In genomic region chr5:131633830-131634229, GRCh38 we compare ENCODE assay signal across 8 cellular contexts. TPM values are rescaled to one million over a fixed set of nuclear protein-coding genes. Genes with fewer than 3 reads are reported as not detected.
A peak's percentile ranks its signal among the peaks of the same experiment; 100 is the strongest.
DNase-seq lines count a peak whose midpoint lies in the region; ATAC-seq and TF ChIP-seq lines count a peak whose summit lies in the region.

No MANE protein-coding gene starts in this region.

- intact Hi-C loops in activated B cell treated with CpG ODN at 0.5 μM for 24 hours (cut with micrococcal nuclease) = loop anchor here (2.0 to 10.0 kb wide), 8 partner anchors 37 to 777 kb away; partner anchors contain the start of gene LYRM7

- H3K27ac Mint-ChIP-seq in activated B cell treated with CpG ODN at 0.5 μM for 24 hours = peak overlapping the region; percentile 99

- no peaks in the 10 kb centered on the region for H3K9me3 ChIP-seq in subcutaneous abdominal adipose tissue (ENCODE audit: control insufficient read depth in 5 of 5, low read length in 5 of 5)

- DNase-seq in NCI-H82 (lab: John Stamatoyannopoulos, UW) (peak; percentile 3), NCI-H82 treated with DMSO at 0.1 percent for 48 hours (lab: John Stamatoyannopoulos, UW; ENCODE audit: unreplicated experiment) (no peak), activated B cell treated with CpG ODN at 0.5 μM for 24 hours (no peak), NCI-H1694 (lab: John Stamatoyannopoulos, UW) (no peak), NCI-H128 (lab: John Stamatoyannopoulos, UW; ENCODE audit: unreplicated experiment) (no peak)
- DNase-seq in stimulated activated naive CD4-positive, alpha-beta T cell (lab: John Stamatoyannopoulos, UW) = no peak

- H3K4me1 Mint-ChIP-seq in activated B cell treated with CpG ODN at 0.5 μM for 24 hours = peaks cover 43% of the 10 kb centered on the region

- no peaks in the 10 kb centered on the region for H3K9me3 Mint-ChIP-seq in activated B cell treated with CpG ODN at 0.5 μM for 24 hours

- ATAC-seq in activated B cell treated with CpG ODN at 0.5 μM for 24 hours (ENCODE audit: low read depth) = no peak

- no peak for TF ChIP-seq CTCF in activated B cell treated with CpG ODN at 0.5 μM for 24 hours (IDR thresholded peaks at IDR 0.05)

- no peak overlapping the region for H3K27ac ChIP-seq in subcutaneous abdominal adipose tissue (ENCODE audit: low read depth, low read length)

- POLR2A ChIA-PET in activated B cell treated with CpG ODN at 0.5 μM for 24 hours (lab: Charles Lee) = interaction anchor here (0.6 to 2.1 kb wide), 3 partner anchors 13 to 194 kb away, joined by 3 to 9 read pairs (median 9); no protein-coding TSS in a partner anchor

- peaks cover 10 to 31% (median 21%) of the 10 kb centered on the region in 5 donors for H3K4me1 ChIP-seq in subcutaneous abdominal adipose tissue (ENCODE audit: control insufficient read depth in 5 of 5, insufficient read depth in 5 of 5, low read length in 5 of 5)

- no peaks in the 10 kb centered on the region for H3K27me3 Mint-ChIP-seq in activated B cell treated with CpG ODN at 0.5 μM for 24 hours

- peaks cover 23% of the 10 kb centered on the region for H3K36me3 Mint-ChIP-seq in activated B cell treated with CpG ODN at 0.5 μM for 24 hours (ENCODE audit: low read depth)

- H3K36me3 ChIP-seq in subcutaneous abdominal adipose tissue (ENCODE audit: control insufficient read depth in 5 of 5, insufficient read depth in 5 of 5, low read length in 5 of 5) = no peaks in the 10 kb centered on the region

- H3K9ac ChIP-seq in subcutaneous abdominal adipose tissue (ENCODE audit: low read length in 5 of 5) = peak overlapping the region in 4 of 5 donors; percentile 89 to 98 (median 94)

- CTCF ChIA-PET in activated B cell treated with CpG ODN at 0.5 μM for 24 hours (lab: Charles Lee) = interaction anchor here (1.5 kb wide), 1 partner anchor 44 kb away, joined by 4 read pairs; no protein-coding TSS in a partner anchor

- no peaks in the 10 kb centered on the region for H3K27me3 ChIP-seq in subcutaneous abdominal adipose tissue (ENCODE audit: control insufficient read depth in 5 of 5, insufficient read depth in 4 of 5, low read length in 5 of 5)

- H3K4me3 Mint-ChIP-seq in activated B cell treated with CpG ODN at 0.5 μM for 24 hours = peak overlapping the region; percentile 90

- H3K4me3 ChIP-seq in iPS-11a (ENCODE audit: low read depth, low read length) (peak overlapping the region; percentile 97), subcutaneous abdominal adipose tissue (ENCODE audit: low read depth in 1 of 5, low read length in 5 of 5) (peak overlapping the region; percentile 83 to 95 (median 94))

RNA-seq across cellular contexts. Expression of gene RAPGEF6, which starts 1.2 kb away (rescaled TPM):
- total RNA-seq in activated B cell treated with CpG ODN at 0.5 μM for 24 hours = 37.2 and 45.1 TPM in 2 replicates
